ENCODE assay signal across 16 cellular contexts in genomic region chr20:59743767-59744485, GRCh38.
DNase-seq lines count a peak whose midpoint lies in the region; ATAC-seq, FAIRE-seq and TF ChIP-seq lines count a peak whose summit lies in the region.
"Had no signal": no experiment of that assay in that cellular context is flagged by ENCODE, and none has a peak within 500 bp of the region (broad histone marks: within the 10 kb centered on the region; RNA-seq: fewer than 3 reads in every experiment).

No MANE protein-coding gene starts in this region.

- peaks cover 5% of the 10 kb centered on the region for H3K4me1 Mint-ChIP-seq in stimulated activated effector memory CD8-positive, alpha-beta T cell treated with anti-CD3 and anti-CD28 coated beads, Interleukin-12 subunit alpha, Interleukin-12 subunit beta, amount 100 ng/mL, for 72 hours
- H3K4me1 Mint-ChIP-seq: activated naive CD4-positive, alpha-beta T cell treated with anti-CD3 and anti-CD28 coated beads, Interleukin-2, amount 10 ng/mL, durations not matched to agents 7 days and 5 days; CD4-positive, CD25-positive, alpha-beta regulatory T cell had no signal

- intact Hi-C loops in HepG2 (cut with micrococcal nuclease; ENCODE audit: unreplicated experiment), result no loop called here
- intact Hi-C loops in right lobe of liver (cut with DNase I), result no loop called here

- no peak for FAIRE-seq in HepG2 (lab: Jason Lieb, UNC)
- FAIRE-seq in urothelium cell line (lab: Jason Lieb, UNC), result no peak
- FAIRE-seq: colon had no signal

- peak; percentile 45; the same call in 2 of the 3 replicates for ATAC-seq in HepG2
- no peak for ATAC-seq in right lobe of liver
- no peak for ATAC-seq in stimulated activated effector memory CD8-positive, alpha-beta T cell treated with anti-CD3 and anti-CD28 coated beads, Interleukin-12 subunit alpha, Interleukin-12 subunit beta, amount 100 ng/mL, for 72 hours

- H3K9me3 ChIP-seq in HepG2 (ENCODE audit: low read length) (no peaks in the 10 kb centered on the region), right lobe of liver (no peaks in the 10 kb centered on the region)
- H3K9me3 ChIP-seq: SK-N-SH, upper lobe of left lung had no signal

- in situ Hi-C loops in HepG2 (cut with HindIII; ENCODE audit: extremely low pct_ligation_motif_present, low pct_unique_long_range_greater_than_20kb), result no loop called here

- no peaks in the 10 kb centered on the region for H3K36me3 ChIP-seq in HepG2 (replicated peaks in 1 of 2; ENCODE audit: control insufficient read depth in 1 of 2, insufficient read depth in 2 of 2, low read length in 2 of 2)
- no peaks in the 10 kb centered on the region for H3K36me3 ChIP-seq in right lobe of liver
- H3K36me3 ChIP-seq: upper lobe of left lung had no signal

- H3K4me2 ChIP-seq in HepG2 (ENCODE audit: low read depth, low read length), result no peak overlapping the region
- H3K4me2 ChIP-seq: SK-N-SH had no signal

- no peak for TF ChIP-seq EP300 in HepG2 (IDR thresholded peaks at IDR 0.05; ENCODE audit: low read depth in 2 of 2, low read length in 2 of 2)
- no peak for TF ChIP-seq EP300 in HepG2 (CRISPR knock-in tag; IDR thresholded peaks at IDR 0.05; ENCODE audit: borderline replicate concordance)

- no TSS peak for BruUV-seq in HepG2 (replicated peaks; lab: Mats Ljungman, UMichigan)

- H3K27me3 ChIP-seq in HepG2 (ENCODE audit: control insufficient read depth in 1 of 2, insufficient read depth in 2 of 2, low read length in 2 of 2) (peaks cover 13 to 61% of the 10 kb centered on the region in 2 experiments; a peak in 4 of 5 replicates), right lobe of liver (no peaks in the 10 kb centered on the region)
- H3K27me3 ChIP-seq: upper lobe of left lung had no signal

- TF ChIP-seq RAD21 in HepG2 (CRISPR knock-in tag; IDR thresholded peaks at IDR 0.05), result no peak

- WGBS in HepG2 (ENCODE audit: low lambda C conversion rate), result 39% methylated on average over 13 of the region's 21 CpGs
- WGBS in right lobe of liver (ENCODE audit: insufficient coverage, low coverage, low lambda C conversion rate, missing lambda C conversion rate), result 40% methylated on average over 1 of the region's 21 CpGs

- no peak overlapping the region for H3K27ac Mint-ChIP-seq in stimulated activated effector memory CD8-positive, alpha-beta T cell treated with anti-CD3 and anti-CD28 coated beads, Interleukin-12 subunit alpha, Interleukin-12 subunit beta, amount 100 ng/mL, for 72 hours
- H3K27ac Mint-ChIP-seq: activated naive CD4-positive, alpha-beta T cell treated with anti-CD3 and anti-CD28 coated beads, Interleukin-2, amount 10 ng/mL, durations not matched to agents 7 days and 5 days; CD4-positive, CD25-positive, alpha-beta regulatory T cell had no signal

- H2AFZ ChIP-seq in HepG2 (ENCODE audit: low read length), result no peak overlapping the region

- DNase-seq in HepG2 (ENCODE audit: low spot score) (no peak), right lobe of liver (no peak), SW480 (ENCODE audit: low spot score) (peak; percentile 87), urothelium cell line (ENCODE audit: low spot score) (peak; percentile 29), T1000 (lab: John Stamatoyannopoulos, UW) (no peak), NCI-H1092 treated with DMSO at 0.1 percent for 48 hours (lab: John Stamatoyannopoulos, UW) (no peak)
- peak; percentile 28 for DNase-seq in Jurkat, Clone E6-1 (ENCODE audit: low read depth, low spot score)
- DNase-seq in stimulated activated effector memory CD8-positive, alpha-beta T cell treated with anti-CD3 and anti-CD28 coated beads, Interleukin-12 subunit alpha, Interleukin-12 subunit beta, amount 100 ng/mL, for 72 hours (ENCODE audit: low spot score in 2 of 2), result no peak
- DNase-seq: activated CD4-positive, alpha-beta T cell treated with anti-CD3 and anti-CD28 coated beads, Interleukin-2, amount 50 U/mL, for 48 hours; activated naive CD4-positive, alpha-beta T cell treated with anti-CD3 and anti-CD28 coated beads, Interleukin-2, amount 10 ng/mL, durations not matched to agents 7 days and 5 days; CD4-positive, CD25-positive, alpha-beta regulatory T cell; mesenchymal stem cell; NCI-H1105 treated with DMSO at 0.1 percent for 48 hours; SK-N-SH had no signal

- TF ChIP-seq CTCF in HepG2 (CRISPR knock-in tag; IDR thresholded peaks at IDR 0.05) (peak; percentile 30; the same call in 1 of the 2 replicates), right lobe of liver (IDR thresholded peaks at IDR 0.05) (no peak)

- CTCF ChIA-PET in HepG2 (lab: Yijun Ruan, JAX; ENCODE audit: low intra/inter-chr PET ratio, low total read pairs), result no interaction called here

- H3K9me3 Mint-ChIP-seq in stimulated activated effector memory CD8-positive, alpha-beta T cell treated with anti-CD3 and anti-CD28 coated beads, Interleukin-12 subunit alpha, Interleukin-12 subunit beta, amount 100 ng/mL, for 72 hours, result no peaks in the 10 kb centered on the region
- H3K9me3 Mint-ChIP-seq: activated naive CD4-positive, alpha-beta T cell treated with anti-CD3 and anti-CD28 coated beads, Interleukin-2, amount 10 ng/mL, durations not matched to agents 7 days and 5 days; CD4-positive, CD25-positive, alpha-beta regulatory T cell had no signal

- TF ChIP-seq POLR2A in HepG2 (IDR thresholded peaks at IDR 0.05; ENCODE audit: insufficient read depth in 1 of 2, low read depth in 2 of 2, low read length in 2 of 2) (no peak), right lobe of liver (IDR thresholded peaks at IDR 0.05) (no peak)

- no peak overlapping the region for H3K9ac ChIP-seq in HepG2 (ENCODE audit: insufficient read depth, low read depth, low read length)
- H3K9ac ChIP-seq: SK-N-SH had no signal

- H3K4me1 ChIP-seq in HepG2 (ENCODE audit: insufficient read depth, low read length) (no peaks in the 10 kb centered on the region), right lobe of liver (no peaks in the 10 kb centered on the region)

- no peak overlapping the region for H3K27ac ChIP-seq in HepG2 (ENCODE audit: extremely low read length, insufficient read depth, low read length)
- no peak overlapping the region for H3K27ac ChIP-seq in right lobe of liver
- H3K27ac ChIP-seq: upper lobe of left lung had no signal

- H4K20me1 ChIP-seq in HepG2 (ENCODE audit: insufficient read depth, low read length), result no peaks in the 10 kb centered on the region

- no peaks in the 10 kb centered on the region for H3K79me2 ChIP-seq in HepG2 (ENCODE audit: insufficient read depth, low read length)

- no peaks in the 10 kb centered on the region for H3K36me3 Mint-ChIP-seq in stimulated activated effector memory CD8-positive, alpha-beta T cell treated with anti-CD3 and anti-CD28 coated beads, Interleukin-12 subunit alpha, Interleukin-12 subunit beta, amount 100 ng/mL, for 72 hours
- H3K36me3 Mint-ChIP-seq: activated naive CD4-positive, alpha-beta T cell treated with anti-CD3 and anti-CD28 coated beads, Interleukin-2, amount 10 ng/mL, durations not matched to agents 7 days and 5 days; CD4-positive, CD25-positive, alpha-beta regulatory T cell had no signal

- POLR2A ChIA-PET in HepG2 (lab: Yijun Ruan, JAX), result no interaction called here

- H3K4me3 Mint-ChIP-seq in stimulated activated effector memory CD8-positive, alpha-beta T cell treated with anti-CD3 and anti-CD28 coated beads, Interleukin-12 subunit alpha, Interleukin-12 subunit beta, amount 100 ng/mL, for 72 hours, result no peak overlapping the region
- H3K4me3 Mint-ChIP-seq: activated naive CD4-positive, alpha-beta T cell treated with anti-CD3 and anti-CD28 coated beads, Interleukin-2, amount 10 ng/mL, durations not matched to agents 7 days and 5 days; CD4-positive, CD25-positive, alpha-beta regulatory T cell had no signal

- H3K4me3 ChIP-seq in HepG2 (replicated peaks in 1 of 3; ENCODE audit: insufficient read depth in 1 of 3, low read depth in 2 of 3, low read length in 3 of 3) (no peak overlapping the region), right lobe of liver (no peak overlapping the region)
- no peak overlapping the region for H3K4me3 ChIP-seq in Jurkat, Clone E6-1 (ENCODE audit: low read length)
- H3K4me3 ChIP-seq: upper lobe of left lung had no signal

TF ChIP-seq in HepG2, 621 proteins besides CTCF, POLR2A, EP300 and RAD21 (continues in another document):
- TF ChIP-seq PAWR (CRISPR knock-in tag; IDR thresholded peaks at IDR 0.05; ENCODE audit: borderline replicate concordance) (no peak), RFX1 (IDR thresholded peaks at IDR 0.05) (no peak), PRMT3 (CRISPR knock-in tag; IDR thresholded peaks at IDR 0.05; ENCODE audit: borderline replicate concordance, low read depth) (no peak), ZBED4 (CRISPR knock-in tag; IDR thresholded peaks at IDR 0.05; ENCODE audit: borderline replicate concordance) (no peak), PAX8 (CRISPR knock-in tag; IDR thresholded peaks at IDR 0.05; ENCODE audit: borderline replicate concordance) (no peak), FOXJ3 (CRISPR knock-in tag; IDR thresholded peaks at IDR 0.05; ENCODE audit: borderline replicate concordance) (no peak), SMC3 (IDR thresholded peaks at IDR 0.05; ENCODE audit: low read length) (no peak)

Comparison
In these comparisons a context has a peak if more than half of its experiments do, and no peak if none do; other contexts are left out.
1. DNase-seq: peak in Jurkat, Clone E6-1 (single experiment), SW480 (single experiment) and urothelium cell line (single experiment); none in HepG2 (single experiment), right lobe of liver (0 of 3), T1000 (single experiment), stimulated activated effector memory CD8-positive, alpha-beta T cell treated with anti-CD3 and anti-CD28 coated beads, Interleukin-12 subunit alpha, Interleukin-12 subunit beta, amount 100 ng/mL, for 72 hours (0 of 2) and NCI-H1092 treated with DMSO at 0.1 percent for 48 hours (single experiment).